In genomic region chr4:147590249-147590920, GRCh38 we compare ENCODE assay signal across 8 cellular contexts. TPM values are rescaled to one million over a fixed set of nuclear protein-coding genes. Genes with fewer than 3 reads are reported as not detected.
DNase-seq lines count a peak whose midpoint lies in the region; ATAC-seq, FAIRE-seq and TF ChIP-seq lines count a peak whose summit lies in the region.

No MANE protein-coding gene starts in this region.

- TF ChIP-seq CTCF in RWPE1 (conservative IDR thresholded peaks at IDR 0.05; ENCODE audit: low read depth) (peak; percentile 82), hepatocyte (IDR thresholded peaks at IDR 0.05; ENCODE audit: poor library complexity) (peak; percentile 89)

- H3K79me2 ChIP-seq in ACC112 (ENCODE audit: control insufficient read depth, insufficient read depth, low read length, unreplicated experiment), result no peaks in the 10 kb centered on the region
- no peaks in the 10 kb centered on the region for H3K79me2 ChIP-seq in hepatocyte

- POLR2A ChIA-PET in RWPE1 (lab: Yijun Ruan, JAX; ENCODE audit: low non-redundant PET), result no interaction called here

- no peak overlapping the region for H3K4me3 ChIP-seq in ACC112 (ENCODE audit: low read depth, low read length)
- no peak overlapping the region for H3K4me3 ChIP-seq in hepatocyte
- no peak overlapping the region for H3K4me3 ChIP-seq in skeletal muscle satellite cell (ENCODE audit: low read length)

- peaks cover 17% of the 10 kb centered on the region for H3K4me1 ChIP-seq in ACC112 (ENCODE audit: control insufficient read depth, insufficient read depth, low read length, unreplicated experiment)
- no peaks in the 10 kb centered on the region for H3K4me1 ChIP-seq in hepatocyte (ENCODE audit: insufficient read depth)
- peaks cover 12% of the 10 kb centered on the region for H3K4me1 ChIP-seq in skeletal muscle satellite cell (ENCODE audit: control insufficient read depth, insufficient read depth, low read length)

- H3K36me3 ChIP-seq in ACC112 (ENCODE audit: insufficient read depth, low read length) (no peaks in the 10 kb centered on the region), hepatocyte (replicated peaks; ENCODE audit: insufficient read depth, low read depth) (no peaks in the 10 kb centered on the region), skeletal muscle satellite cell (ENCODE audit: insufficient read depth, low read length) (no peaks in the 10 kb centered on the region)

- 46% methylated on average over 12 of the region's 12 CpGs for WGBS in hepatocyte (ENCODE audit: low lambda C conversion rate, missing lambda C conversion rate)

- no peak for TF ChIP-seq POLR2A in GM12891 (IDR thresholded peaks at IDR 0.05; ENCODE audit: low read depth, low read length)

- H2AFZ ChIP-seq in ACC112 (ENCODE audit: low read length, unreplicated experiment) (no peak overlapping the region), hepatocyte (no peak overlapping the region)

- ATAC-seq in HG02870 (IDR thresholded peaks at IDR 0.05; ENCODE audit: unreplicated experiment), result no peak

- peak; percentile 21 for DNase-seq in GM12891 (ENCODE audit: insufficient read length, low spot score)
- DNase-seq in HT-29 (ENCODE audit: low spot score), result peak; percentile 66
- DNase-seq in RWPE1 (ENCODE audit: low spot score), result peak; percentile 52
- DNase-seq in anterior cingulate cortex (lab: John Stamatoyannopoulos, UW), result peak in 46 of 58 donors; percentile 1 to 72 (median 28)
- peak; percentile 78 for DNase-seq in hepatocyte (ENCODE audit: low spot score)

- FAIRE-seq in GM12891 (lab: Jason Lieb, UNC), result peak; percentile 47

- H3K27ac ChIP-seq in ACC112 (ENCODE audit: low read depth, low read length) (peak overlapping the region; percentile 66), RWPE1 (no peak overlapping the region), hepatocyte (no peak overlapping the region)

- no peaks in the 10 kb centered on the region for H3K27me3 ChIP-seq in ACC112 (ENCODE audit: insufficient read depth, low read length)
- no peaks in the 10 kb centered on the region for H3K27me3 ChIP-seq in hepatocyte
- H3K27me3 ChIP-seq in skeletal muscle satellite cell (ENCODE audit: control insufficient read depth, insufficient read depth, low read length), result no peaks in the 10 kb centered on the region

- H4K20me1 ChIP-seq in hepatocyte (ENCODE audit: insufficient read depth, poor library complexity, severe bottlenecking), result no peaks in the 10 kb centered on the region

- no peaks in the 10 kb centered on the region for H3K9me2 ChIP-seq in hepatocyte (replicated peaks; ENCODE audit: insufficient read depth)

- H3K4me2 ChIP-seq in hepatocyte (peak overlapping the region; percentile 3), skeletal muscle satellite cell (ENCODE audit: low read length) (peak overlapping the region; percentile 55)

- CTCF ChIA-PET in RWPE1 (lab: Yijun Ruan, JAX), result interaction anchor here (0.5 to 2.6 kb wide), 18 partner anchors 14 to 1243 kb away, joined by 3 to 26 read pairs (median 3); no protein-coding TSS in a partner anchor

- H3K9me3 ChIP-seq in hepatocyte (ENCODE audit: low read depth) (no peaks in the 10 kb centered on the region), skeletal muscle satellite cell (replicated peaks; ENCODE audit: low read length) (no peaks in the 10 kb centered on the region)

- H3K9ac ChIP-seq in skeletal muscle satellite cell (ENCODE audit: low read depth, low read length), result peak overlapping the region; percentile 44

TF ChIP-seq in GM12891, 5 proteins besides CTCF, POLR2A, EP300 and RAD21:
- no peak for TF ChIP-seq POU2F2 (IDR thresholded peaks at IDR 0.05; ENCODE audit: low read depth, low read length)
- no peak for TF ChIP-seq TAF1 (IDR thresholded peaks at IDR 0.05; ENCODE audit: low read depth, low read length)
- no peak for TF ChIP-seq POLR2AphosphoS5 (IDR thresholded peaks at IDR 0.05; ENCODE audit: low read depth, low read length)
- TF ChIP-seq PAX5 (IDR thresholded peaks at IDR 0.05; ENCODE audit: insufficient read depth, low read length, severe bottlenecking), result no peak
- TF ChIP-seq SPI1 (IDR thresholded peaks at IDR 0.05; ENCODE audit: low read depth, low read length), result no peak

RNA-seq across cellular contexts. Expression of gene TMEM184C, which starts 26.8 kb away (rescaled TPM):
- polyA plus RNA-seq in GM12891 (2012; ENCODE audit: low read depth, missing spikeins), result 7.1 TPM
- 17.0 and 17.1 TPM in 2 replicates for total RNA-seq in HT-29 (2014; rRNA removed; shearing (Covaris generic))
- total RNA-seq in hepatocyte, result 43.0 and 49.5 TPM in 2 replicates
- 34.5 and 43.9 TPM in 2 replicates for polyA plus RNA-seq in hepatocyte
- 33.0 and 39.8 TPM in 2 replicates for total RNA-seq in skeletal muscle satellite cell (2012; rRNA removed)

Comparison
In these comparisons a context has a peak if more than half of its experiments do, and no peak if none do; other contexts are left out.
1. DNase-seq: peak in every context shown above with its lines; median percentile 78 in hepatocyte; 66 in HT-29; 52 in RWPE1; 28 in anterior cingulate cortex; 21 in GM12891.